ENCODE assay signal across 19 cellular contexts in genomic region chr4:109553130-109553529, GRCh38. TPM values are rescaled to one million over a fixed set of nuclear protein-coding genes. Genes with fewer than 3 reads are reported as not detected.
A peak's percentile ranks its signal among the peaks of the same experiment; 100 is the strongest.
DNase-seq lines count a peak whose midpoint lies in the region; ATAC-seq, FAIRE-seq and TF ChIP-seq lines count a peak whose summit lies in the region.
"Had no signal": no experiment of that assay in that cellular context is flagged by ENCODE, and none has a peak within 500 bp of the region (broad histone marks: within the 10 kb centered on the region; RNA-seq: fewer than 3 reads in every experiment).

No MANE protein-coding gene starts in this region.

- no peak for DNase-seq in activated naive CD8-positive, alpha-beta T cell treated with anti-CD3 and anti-CD28 coated beads, Interleukin-2, amount 50 U/mL, for 24 hours
- DNase-seq in D721Med (ENCODE audit: insufficient read length, low spot score) (no peak), HFFc6 (no peak), H54 (ENCODE audit: insufficient read length, low spot score) (no peak)
- DNase-seq: AML-193; Caco-2; Calu3; CD4-positive, alpha-beta memory T cell; DMS 273 treated with DMSO at 0.1 percent for 48 hours; DMS153; DMS53; DMS79; GF-D8 had no signal

- no peak for ATAC-seq in activated naive CD8-positive, alpha-beta T cell treated with anti-CD3 and anti-CD28 coated beads, Interleukin-2, amount 50 U/mL, for 24 hours
- ATAC-seq: A549 had no signal

- H3K36me3 Mint-ChIP-seq in activated naive CD8-positive, alpha-beta T cell: peaks cover 9% of the 10 kb centered on the region
- peaks cover 30% of the 10 kb centered on the region for H3K36me3 Mint-ChIP-seq in activated naive CD8-positive, alpha-beta T cell treated with anti-CD3 and anti-CD28 coated beads, Interleukin-2, amount 50 U/mL, for 24 hours (ENCODE audit: low read depth)
- peaks cover 9% of the 10 kb centered on the region for H3K36me3 Mint-ChIP-seq in HFFc6 (ENCODE audit: low read depth)

- TF ChIP-seq POLR2A in H54 (IDR thresholded peaks at IDR 0.05; ENCODE audit: low read depth, low read length): no peak

- peak overlapping the region; percentile 29 for H3K27ac Mint-ChIP-seq in activated naive CD8-positive, alpha-beta T cell
- no peak overlapping the region for H3K27ac Mint-ChIP-seq in activated naive CD8-positive, alpha-beta T cell treated with anti-CD3 and anti-CD28 coated beads, Interleukin-2, amount 50 U/mL, for 24 hours
- H3K27ac Mint-ChIP-seq in HFFc6: no peak overlapping the region
- H3K27ac Mint-ChIP-seq: B cell had no signal

- H3K4me1 Mint-ChIP-seq in activated naive CD8-positive, alpha-beta T cell (ENCODE audit: low read depth): peaks cover 33% of the 10 kb centered on the region
- peaks cover 14% of the 10 kb centered on the region for H3K4me1 Mint-ChIP-seq in activated naive CD8-positive, alpha-beta T cell treated with anti-CD3 and anti-CD28 coated beads, Interleukin-2, amount 50 U/mL, for 24 hours
- H3K4me1 Mint-ChIP-seq in HFFc6 (ENCODE audit: low read depth): peaks cover 25% of the 10 kb centered on the region

- FAIRE-seq in D721Med (lab: Jason Lieb, UNC) (peak; percentile 58), H54 (lab: Jason Lieb, UNC) (no peak)
- FAIRE-seq: A549, G401.6, GM12891, GM19239 had no signal

- H3K27me3 Mint-ChIP-seq in activated naive CD8-positive, alpha-beta T cell: no peaks in the 10 kb centered on the region
- no peaks in the 10 kb centered on the region for H3K27me3 Mint-ChIP-seq in activated naive CD8-positive, alpha-beta T cell treated with anti-CD3 and anti-CD28 coated beads, Interleukin-2, amount 50 U/mL, for 24 hours
- H3K27me3 Mint-ChIP-seq in HFFc6 (ENCODE audit: insufficient read depth): peaks cover 4% of the 10 kb centered on the region
- H3K27me3 Mint-ChIP-seq: B cell; CD4-positive, alpha-beta memory T cell had no signal

- TF ChIP-seq CTCF in D721Med (IDR thresholded peaks at IDR 0.05; ENCODE audit: insufficient read depth, missing control alignments) (no peak), HFFc6 (IDR thresholded peaks at IDR 0.05) (no peak)

- H3K9me3 Mint-ChIP-seq in activated naive CD8-positive, alpha-beta T cell (ENCODE audit: low read depth): no peaks in the 10 kb centered on the region
- H3K9me3 Mint-ChIP-seq in activated naive CD8-positive, alpha-beta T cell treated with anti-CD3 and anti-CD28 coated beads, Interleukin-2, amount 50 U/mL, for 24 hours: peaks cover 5% of the 10 kb centered on the region
- H3K9me3 Mint-ChIP-seq in HFFc6: peaks cover 5% of the 10 kb centered on the region

- H3K4me3 Mint-ChIP-seq in activated naive CD8-positive, alpha-beta T cell: no peak overlapping the region
- no peak overlapping the region for H3K4me3 Mint-ChIP-seq in activated naive CD8-positive, alpha-beta T cell treated with anti-CD3 and anti-CD28 coated beads, Interleukin-2, amount 50 U/mL, for 24 hours
- no peak overlapping the region for H3K4me3 Mint-ChIP-seq in HFFc6
- H3K4me3 Mint-ChIP-seq: B cell; CD4-positive, alpha-beta memory T cell had no signal

RNA-seq across cellular contexts. Expression of gene MCUB, which starts 6.9 kb away (rescaled TPM):
- total RNA-seq in HFFc6 (2021; fragmentation: NEBNext Ultra II Directional; extraction: Animal tissue kit (Norgen Biotek cat#: 25700)): 10 to 100 TPM; 10.2 to 16.5 (median 15.3) TPM
